15 cellular contexts compared by ENCODE assay signal in genomic region chr2:159715451-159715850, GRCh38. TPM values are rescaled to one million over a fixed set of nuclear protein-coding genes. Genes with fewer than 3 reads are reported as not detected.
A peak's percentile ranks its signal among the peaks of the same experiment; 100 is the strongest.
DNase-seq lines count a peak whose midpoint lies in the region; ATAC-seq and TF ChIP-seq lines count a peak whose summit lies in the region.
"Had no signal": no experiment of that assay in that cellular context is flagged by ENCODE, and none has a peak within 500 bp of the region (broad histone marks: within the 10 kb centered on the region; RNA-seq: fewer than 3 reads in every experiment).

No MANE protein-coding gene starts in this region.

- no peak overlapping the region for H3K4me3 ChIP-seq in BLaER1
- no peak overlapping the region for H3K4me3 ChIP-seq in GM23338
- H3K4me3 ChIP-seq in SK-N-SH (ENCODE audit: low read depth in 2 of 2, low read length in 1 of 2) = no peak overlapping the region
- H3K4me3 ChIP-seq in upper lobe of right lung = no peak overlapping the region
- H3K4me3 ChIP-seq: coronary artery had no signal

- H2AFZ ChIP-seq in GM23338 = no peak overlapping the region
- no peak overlapping the region for H2AFZ ChIP-seq in SK-N-SH (ENCODE audit: low read depth)

- H3K9me2 ChIP-seq in GM23338 (ENCODE audit: insufficient read depth) (no peaks in the 10 kb centered on the region), SK-N-SH (no peaks in the 10 kb centered on the region)

- H3K27ac ChIP-seq in BLaER1 = no peak overlapping the region
- H3K27ac ChIP-seq in GM23338 (ENCODE audit: low read depth) = peak overlapping the region; percentile 30; the same call in 1 of the 2 replicates
- H3K27ac ChIP-seq in SK-N-SH (ENCODE audit: low read depth in 2 of 2, low read length in 1 of 2) = peak overlapping the region in 1 of 2 experiments; percentile 93; a peak in 1 of 4 replicates
- no peak overlapping the region for H3K27ac ChIP-seq in upper lobe of right lung
- H3K27ac ChIP-seq: coronary artery had no signal

- H3K27me3 Mint-ChIP-seq in GM23338 (ENCODE audit: insufficient read depth, low read depth, poor library complexity) (peaks cover 12% of the 10 kb centered on the region), mesothelial cell of epicardium (ENCODE audit: low read depth) (no peaks in the 10 kb centered on the region)
- no peaks in the 10 kb centered on the region for H3K27me3 Mint-ChIP-seq in activated naive CD8-positive, alpha-beta T cell

- peaks cover 16% of the 10 kb centered on the region for H3K9me3 ChIP-seq in BLaER1
- H3K9me3 ChIP-seq in SK-N-SH = no peaks in the 10 kb centered on the region
- H3K9me3 ChIP-seq in upper lobe of right lung = no peaks in the 10 kb centered on the region

- DNase-seq in GM23338 (ENCODE audit: low spot score) (no peak), mesothelial cell of epicardium (ENCODE audit: low spot score in 2 of 2, unreplicated experiment in 2 of 2) (no peak), SK-N-SH (no peak), left lobe of liver (ENCODE audit: low spot score) (no peak), upper lobe of right lung (no peak)
- no peak for DNase-seq in stimulated activated CD4-positive, alpha-beta T cell treated with anti-CD3 and anti-CD28 coated beads, Interleukin-2, amount 100 ng/mL, for 48 hours
- DNase-seq: activated CD4-positive, CD25-positive, alpha-beta regulatory T cell; activated naive CD4-positive, alpha-beta T cell treated with Interleukin-2 at 50 U/mL for 16 hours; left cardiac atrium; NCI-H510A treated with DMSO at 0.1 percent for 48 hours; stimulated activated CD4-positive, alpha-beta T cell treated with anti-CD3 and anti-CD28 coated beads, Interleukin-15, amount 100 ng/mL, for 24 hours had no signal

- no peak for TF ChIP-seq EP300 in SK-N-SH (IDR thresholded peaks at IDR 0.05; ENCODE audit: borderline replicate concordance in 1 of 2, low read depth in 1 of 2, low read length in 1 of 2)

- H3K9me3 Mint-ChIP-seq in GM23338 (no peaks in the 10 kb centered on the region; the same call in 2 of the 3 replicates), mesothelial cell of epicardium (no peaks in the 10 kb centered on the region)
- no peaks in the 10 kb centered on the region for H3K9me3 Mint-ChIP-seq in activated naive CD8-positive, alpha-beta T cell (ENCODE audit: low read depth)

- peaks cover 46% of the 10 kb centered on the region for H3K4me1 Mint-ChIP-seq in GM23338
- peaks cover 74% of the 10 kb centered on the region for H3K4me1 Mint-ChIP-seq in activated naive CD8-positive, alpha-beta T cell (ENCODE audit: low read depth)
- H3K4me1 Mint-ChIP-seq in mesothelial cell of epicardium = peaks cover 48% of the 10 kb centered on the region

- WGBS in SK-N-SH (ENCODE audit: low lambda C conversion rate) = 95% methylated on average over 4 of the region's 4 CpGs

- POLR2A ChIA-PET in SK-N-SH (lab: Yijun Ruan, JAX) = no interaction called here

- CTCF ChIA-PET in SK-N-SH (lab: Yijun Ruan, JAX) = no interaction called here

- H3K27me3 ChIP-seq in BLaER1 = no peaks in the 10 kb centered on the region
- no peaks in the 10 kb centered on the region for H3K27me3 ChIP-seq in GM23338 (ENCODE audit: insufficient read depth)
- H3K27me3 ChIP-seq in SK-N-SH (ENCODE audit: insufficient read depth) = no peaks in the 10 kb centered on the region
- no peaks in the 10 kb centered on the region for H3K27me3 ChIP-seq in upper lobe of right lung

- H3K27ac Mint-ChIP-seq in GM23338 (peak overlapping the region; percentile 21; the same call in 1 of the 2 replicates), mesothelial cell of epicardium (peak overlapping the region; percentile 54)
- peak overlapping the region; percentile 66 for H3K27ac Mint-ChIP-seq in activated naive CD8-positive, alpha-beta T cell

- peaks cover 46% of the 10 kb centered on the region for H3K4me1 ChIP-seq in BLaER1
- H3K4me1 ChIP-seq in GM23338 (ENCODE audit: insufficient read depth) = peaks cover 21% of the 10 kb centered on the region; the same call in 1 of the 2 replicates
- H3K4me1 ChIP-seq in SK-N-SH (ENCODE audit: control insufficient read depth in 1 of 2, insufficient read depth in 2 of 2, low read depth in 1 of 2, low read length in 1 of 2) = peaks cover 6 to 19% of the 10 kb centered on the region in 2 experiments; a peak in 3 of 4 replicates
- H3K4me1 ChIP-seq in upper lobe of right lung = peaks cover 64% of the 10 kb centered on the region

- H4K20me1 ChIP-seq in BLaER1 = peaks cover 80% of the 10 kb centered on the region
- peaks cover 62% of the 10 kb centered on the region for H4K20me1 ChIP-seq in GM23338 (replicated peaks; ENCODE audit: insufficient read depth)
- H4K20me1 ChIP-seq in SK-N-SH (ENCODE audit: insufficient read depth) = peaks cover 77% of the 10 kb centered on the region

- no peak overlapping the region for H3K9ac ChIP-seq in BLaER1
- H3K9ac ChIP-seq in SK-N-SH = no peak overlapping the region

- intact Hi-C loops in upper lobe of right lung (cut with DNase I) = no loop called here

- no peak for ATAC-seq in GM23338
- no peak for ATAC-seq in left lobe of liver
- ATAC-seq in upper lobe of right lung = no peak
- ATAC-seq: left cardiac atrium had no signal

- H3K36me3 Mint-ChIP-seq in GM23338 (ENCODE audit: low read depth) (peaks cover 62% of the 10 kb centered on the region), mesothelial cell of epicardium (peaks cover 21% of the 10 kb centered on the region)
- H3K36me3 Mint-ChIP-seq in activated naive CD8-positive, alpha-beta T cell = peaks cover 19% of the 10 kb centered on the region

- H3K4me2 ChIP-seq in BLaER1 (peak overlapping the region; percentile 73), GM23338 (no peak overlapping the region), SK-N-SH (no peak overlapping the region)

- H3K36me3 ChIP-seq in BLaER1 (peaks cover 57% of the 10 kb centered on the region), GM23338 (ENCODE audit: insufficient read depth) (no peaks in the 10 kb centered on the region; the same call in 1 of the 2 replicates), SK-N-SH (replicated peaks in 1 of 2; ENCODE audit: control insufficient read depth in 1 of 2, insufficient read depth in 2 of 2, low read length in 1 of 2) (peaks cover 32 to 61% of the 10 kb centered on the region in 2 experiments), upper lobe of right lung (peaks cover 43% of the 10 kb centered on the region)

- H3K79me2 ChIP-seq in GM23338 (replicated peaks; ENCODE audit: insufficient read depth) (peaks cover 84% of the 10 kb centered on the region), SK-N-SH (ENCODE audit: insufficient read depth) (peaks cover 92% of the 10 kb centered on the region)

- no peaks in the 10 kb centered on the region for H3F3A ChIP-seq in GM23338 (replicated peaks; ENCODE audit: low read depth)
- H3F3A ChIP-seq in SK-N-SH (replicated peaks; ENCODE audit: insufficient read depth) = peaks cover 8% of the 10 kb centered on the region

- TF ChIP-seq RAD21 in SK-N-SH (IDR thresholded peaks at IDR 0.05; ENCODE audit: low read length) = no peak

- TF ChIP-seq CTCF in GM23338 (conservative IDR thresholded peaks at IDR 0.05; ENCODE audit: low read depth in 2 of 2) = no peak
- TF ChIP-seq CTCF in mesothelial cell of epicardium (IDR thresholded peaks at IDR 0.05; ENCODE audit: unreplicated experiment) = no peak
- TF ChIP-seq CTCF in SK-N-SH (IDR thresholded peaks at IDR 0.05) = no peak
- TF ChIP-seq CTCF in upper lobe of right lung (IDR thresholded peaks at IDR 0.05) = no peak

- H3K4me3 Mint-ChIP-seq in GM23338 (no peak overlapping the region), mesothelial cell of epicardium (peak overlapping the region; percentile 33)
- H3K4me3 Mint-ChIP-seq in activated naive CD8-positive, alpha-beta T cell = peak overlapping the region; percentile 79
- H3K4me3 Mint-ChIP-seq: CD14-positive monocyte had no signal

TF ChIP-seq in GM23338, 12 proteins besides CTCF, POLR2A, EP300 and RAD21 (continues in another document):
- TF ChIP-seq, protein P1, sequence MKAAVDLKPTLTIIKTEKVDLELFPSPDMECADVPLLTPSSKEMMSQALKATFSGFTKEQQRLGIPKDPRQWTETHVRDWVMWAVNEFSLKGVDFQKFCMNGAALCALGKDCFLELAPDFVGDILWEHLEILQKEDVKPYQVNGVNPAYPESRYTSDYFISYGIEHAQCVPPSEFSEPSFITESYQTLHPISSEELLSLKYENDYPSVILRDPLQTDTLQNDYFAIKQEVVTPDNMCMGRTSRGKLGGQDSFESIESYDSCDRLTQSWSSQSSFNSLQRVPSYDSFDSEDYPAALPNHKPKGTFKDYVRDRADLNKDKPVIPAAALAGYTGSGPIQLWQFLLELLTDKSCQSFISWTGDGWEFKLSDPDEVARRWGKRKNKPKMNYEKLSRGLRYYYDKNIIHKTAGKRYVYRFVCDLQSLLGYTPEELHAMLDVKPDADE (IDR thresholded peaks at IDR 0.05) = no peak
- TF ChIP-seq JUNB (IDR thresholded peaks at IDR 0.05; ENCODE audit: unreplicated experiment) = no peak

TF ChIP-seq in SK-N-SH, 30 proteins besides CTCF, POLR2A, EP300 and RAD21 (continues in another document):
- no peak for TF ChIP-seq NFIC (IDR thresholded peaks at IDR 0.05; ENCODE audit: borderline replicate concordance)
- no peak for TF ChIP-seq FOXM1 (IDR thresholded peaks at IDR 0.05; ENCODE audit: low read depth)
- TF ChIP-seq FOXJ3 (CRISPR knock-in tag; IDR thresholded peaks at IDR 0.05) = no peak
- no peak for TF ChIP-seq RCOR1 (IDR thresholded peaks at IDR 0.05; ENCODE audit: low read length)
- TF ChIP-seq GATA2 (CRISPR knock-in tag; IDR thresholded peaks at IDR 0.05) = no peak

RNA-seq across cellular contexts. Expression of gene MARCHF7, which starts 3.1 kb away (rescaled TPM):
- total RNA-seq in GM23338 (2014; rRNA removed; shearing (Covaris generic)) = 142 and 170 TPM in 2 replicates
- 74.2 and 101 TPM in 2 replicates for polyA plus RNA-seq in GM23338 (2016; fragmentation: Nextera tagmentation; extraction: Ambion mirVana)
- total RNA-seq in mesothelial cell of epicardium = 128 to 133 TPM (median 131 TPM) in 3 replicates
- polyA plus RNA-seq in SK-N-SH (2012; rRNA removed) = 18.4 and 20.3 TPM in 2 replicates
- 32.2 and 33.0 TPM in 2 replicates for polyA plus RNA-seq in SK-N-SH (2012; cell fraction: cytosol; rRNA removed)
- polyA plus RNA-seq in SK-N-SH (2012; cell fraction: nucleus; rRNA removed) = 13.2 and 34.5 TPM in 2 replicates
- 25.3 TPM for total RNA-seq in left lobe of liver
- total RNA-seq in upper lobe of right lung = 83.2 TPM
